24 cellular contexts compared by ENCODE assay signal in genomic region chr15:70257047-70257446, GRCh38.
DNase-seq lines count a peak whose midpoint lies in the region; ATAC-seq, FAIRE-seq and TF ChIP-seq lines count a peak whose summit lies in the region.
"Had no signal": no experiment of that assay in that cellular context is flagged by ENCODE, and none has a peak within 500 bp of the region (broad histone marks: within the 10 kb centered on the region; RNA-seq: fewer than 3 reads in every experiment).

No MANE protein-coding gene starts in this region.

- RAD21 ChIA-PET in GM12878 (lab: Charles Lee; ENCODE audit: unreplicated experiment): no interaction called here

- no peaks in the 10 kb centered on the region for H3K27me3 ChIP-seq in CD4-positive, CD25-positive, alpha-beta regulatory T cell (ENCODE audit: control insufficient read depth, insufficient read depth, low read length)
- H3K27me3 ChIP-seq in HL-60 (ENCODE audit: insufficient read depth, poor library complexity, severe bottlenecking) (no peaks in the 10 kb centered on the region), GM12878 (replicated peaks in 1 of 2; ENCODE audit: control insufficient read depth in 2 of 2, insufficient read depth in 2 of 2, low read length in 1 of 2) (no peaks in the 10 kb centered on the region), neutrophil (no peaks in the 10 kb centered on the region)

- intact Hi-C loops in GM12878 (cut with micrococcal nuclease; ENCODE audit: unreplicated experiment): no loop called here

- ATAC-seq in CD4-positive, CD25-positive, alpha-beta regulatory T cell (ENCODE audit: low read depth in 2 of 2): no peak
- ATAC-seq in GM12878 (no peak), HG02840 (IDR thresholded peaks at IDR 0.05; ENCODE audit: low FRiP score, unreplicated experiment) (no peak), GM18909 (IDR thresholded peaks at IDR 0.05; ENCODE audit: poor library complexity, unreplicated experiment) (no peak)
- ATAC-seq: PC-3 had no signal

- CTCF ChIA-PET in GM12878 (lab: Yijun Ruan, JAX): no interaction called here

- no peak overlapping the region for H3K4me3 ChIP-seq in CD4-positive, CD25-positive, alpha-beta regulatory T cell (ENCODE audit: low read depth, low read length)
- H3K4me3 ChIP-seq in HL-60 (replicated peaks; ENCODE audit: insufficient read depth, low read length): no peak overlapping the region
- no peak overlapping the region for H3K4me3 ChIP-seq in GM12878
- H3K4me3 ChIP-seq in neutrophil (ENCODE audit: low read depth in 1 of 2, low read length in 1 of 2): no peak overlapping the region
- H3K4me3 ChIP-seq: BLaER1 had no signal

- WGBS in GM12878 (ENCODE audit: insufficient coverage, insufficient replicate concordance, low lambda C conversion rate, missing lambda C conversion rate): 56% methylated on average over 4 of the region's 4 CpGs

- no peak for DNase-seq in CD4-positive, CD25-positive, alpha-beta regulatory T cell
- DNase-seq in HL-60 (ENCODE audit: low read depth in 1 of 2, low spot score in 1 of 2) (no peak), GM12878 (ENCODE audit: low read depth, low spot score) (no peak), GM19238 (ENCODE audit: insufficient read length, low spot score) (no peak), NCI-H2171 treated with DMSO at 0.1 percent for 48 hours (lab: John Stamatoyannopoulos, UW) (no peak)
- DNase-seq: GOT3, HCEC 1CT, Karpas-422, NCI-H1105, NCI-H1436 treated with DMSO at 0.1 percent for 48 hours, NCI-H187 treated with DMSO at 0.1 percent for 48 hours, NCI-H2107, NCI-H446 treated with DMSO at 0.1 percent for 48 hours, NCI-H526, NCI-H82, PC-3, SK-N-SH had no signal

- H3K9ac ChIP-seq in GM12878 (ENCODE audit: control insufficient read depth, insufficient read depth, low read length): no peak overlapping the region
- H3K9ac ChIP-seq: BLaER1, SK-N-SH had no signal

- no peaks in the 10 kb centered on the region for H4K20me1 ChIP-seq in GM12878 (ENCODE audit: control insufficient read depth, insufficient read depth)

- H3K27ac Mint-ChIP-seq in CD4-positive, CD25-positive, alpha-beta regulatory T cell: peak overlapping the region in 1 of 3 donors; percentile 19

- H3K4me1 Mint-ChIP-seq in CD4-positive, CD25-positive, alpha-beta regulatory T cell: peaks cover 4 to 48% (median 34%) of the 10 kb centered on the region in 4 donors

- H3K4me1 ChIP-seq in CD4-positive, CD25-positive, alpha-beta regulatory T cell (ENCODE audit: control insufficient read depth, insufficient read depth, low read length, poor library complexity, severe bottlenecking): peaks cover 28% of the 10 kb centered on the region
- H3K4me1 ChIP-seq in GM12878 (ENCODE audit: control insufficient read depth, insufficient read depth, low read length): peaks cover 33% of the 10 kb centered on the region
- peaks cover 28 to 34% of the 10 kb centered on the region in 2 experiments for H3K4me1 ChIP-seq in neutrophil (ENCODE audit: control insufficient read depth in 1 of 2, insufficient read depth in 1 of 2, low read depth in 1 of 2, low read length in 1 of 2)

- H3K36me3 Mint-ChIP-seq in CD4-positive, CD25-positive, alpha-beta regulatory T cell: no peaks in the 10 kb centered on the region
- H3K36me3 Mint-ChIP-seq: IgD-negative memory B cell had no signal

- TF ChIP-seq EP300 in GM12878 (IDR thresholded peaks at IDR 0.05; ENCODE audit: borderline replicate concordance in 1 of 2, control insufficient read depth in 1 of 2, low read depth in 2 of 2, low read length in 2 of 2): no peak

- H3K27me3 Mint-ChIP-seq in CD4-positive, CD25-positive, alpha-beta regulatory T cell: no peaks in the 10 kb centered on the region

- H3K9me3 Mint-ChIP-seq in CD4-positive, CD25-positive, alpha-beta regulatory T cell: peaks cover 0 to 2% (median 0%) of the 10 kb centered on the region in 7 donors
- H3K9me3 Mint-ChIP-seq: IgD-negative memory B cell had no signal

- no peaks in the 10 kb centered on the region for H3K36me3 ChIP-seq in CD4-positive, CD25-positive, alpha-beta regulatory T cell (ENCODE audit: control insufficient read depth, insufficient read depth, low read length)
- H3K36me3 ChIP-seq in GM12878 (ENCODE audit: control insufficient read depth in 2 of 2, insufficient read depth in 2 of 2, low read length in 1 of 2): no peaks in the 10 kb centered on the region
- H3K36me3 ChIP-seq in neutrophil: no peaks in the 10 kb centered on the region
- H3K36me3 ChIP-seq: BLaER1 had no signal

- H3K9me3 ChIP-seq in CD4-positive, CD25-positive, alpha-beta regulatory T cell (ENCODE audit: control insufficient read depth in 2 of 2, low read length in 2 of 2): no peaks in the 10 kb centered on the region
- H3K9me3 ChIP-seq in GM12878 (replicated peaks; ENCODE audit: control insufficient read depth, insufficient read depth, low read length) (peaks cover 2% of the 10 kb centered on the region; the same call in 1 of the 3 replicates), neutrophil (no peaks in the 10 kb centered on the region)
- H3K9me3 ChIP-seq: SK-N-SH had no signal

- TF ChIP-seq POLR2A in GM12878 (IDR thresholded peaks at IDR 0.05; ENCODE audit: low read depth, low read length): no peak

- no TSS peak for BruUV-seq in GM12878 (replicated peaks; lab: Mats Ljungman, UMichigan)

- POLR2A ChIA-PET in GM12878 (lab: Charles Lee): no interaction called here

- no peak for TF ChIP-seq CTCF in HL-60 (IDR thresholded peaks at IDR 0.05; ENCODE audit: insufficient read depth, low read length)
- TF ChIP-seq CTCF in GM12878 (IDR thresholded peaks at IDR 0.05 in 2 of 3, conservative IDR thresholded peaks at IDR 0.05 in 1 of 3; ENCODE audit: control insufficient read depth in 2 of 3, extremely low read depth in 1 of 3, insufficient read depth in 1 of 3, low read depth in 3 of 3, low read length in 3 of 3): no peak
- TF ChIP-seq CTCF in neutrophil (IDR thresholded peaks at IDR 0.05): no peak

- in situ Hi-C loops in GM12878 (cut with MboI): no loop called here

- H2AFZ ChIP-seq in GM12878 (ENCODE audit: control insufficient read depth, low read depth, low read length): no peak overlapping the region

- SMC1A ChIA-PET in GM12878 (lab: Charles Lee; ENCODE audit: uncharacterized antibody, unreplicated experiment): interaction anchor here (1.0 kb wide), 1 partner anchor 10 kb away, joined by 3 read pairs; no protein-coding TSS in a partner anchor

- no peak overlapping the region for H3K4me2 ChIP-seq in GM12878 (ENCODE audit: control insufficient read depth, insufficient read depth)
- H3K4me2 ChIP-seq: SK-N-SH had no signal

- H3K27ac ChIP-seq in CD4-positive, CD25-positive, alpha-beta regulatory T cell (ENCODE audit: insufficient read depth, low read length, poor library complexity, severe bottlenecking): no peak overlapping the region
- peak overlapping the region; percentile 25; the same call in 1 of the 2 replicates for H3K27ac ChIP-seq in HL-60 (replicated peaks)
- no peak overlapping the region for H3K27ac ChIP-seq in GM12878 (ENCODE audit: control insufficient read depth, insufficient read depth)
- peak overlapping the region; percentile 14 for H3K27ac ChIP-seq in neutrophil
- H3K27ac ChIP-seq: BLaER1 had no signal

- FAIRE-seq in GM12878 (lab: Jason Lieb, UNC): no peak
- FAIRE-seq: A204.1, D721Med had no signal

- no peak for TF ChIP-seq RAD21 in GM12878 (IDR thresholded peaks at IDR 0.05; ENCODE audit: insufficient read depth, low read depth, low read length)

- peak overlapping the region in 3 of 4 donors; percentile 27 to 58 (median 48) for H3K4me3 Mint-ChIP-seq in CD4-positive, CD25-positive, alpha-beta regulatory T cell

- H3K79me2 ChIP-seq in GM12878 (ENCODE audit: control insufficient read depth, insufficient read depth, low read length): no peaks in the 10 kb centered on the region

TF ChIP-seq in GM12878, 131 proteins besides CTCF, POLR2A, EP300 and RAD21:
- TF ChIP-seq MYB (IDR thresholded peaks at IDR 0.05; ENCODE audit: borderline replicate concordance, low read depth, low read length) (no peak), MLLT1 (IDR thresholded peaks at IDR 0.05) (peak; percentile 44; the same call in 1 of the 2 replicates)

Comparison
In these comparisons a context has a peak if more than half of its experiments do, and no peak if none do; other contexts are left out.
1. H3K27ac ChIP-seq: peak in HL-60 (single experiment) and neutrophil (single experiment); none in CD4-positive, CD25-positive, alpha-beta regulatory T cell (single experiment) and GM12878 (single experiment).